In the genomic region with DNA sequence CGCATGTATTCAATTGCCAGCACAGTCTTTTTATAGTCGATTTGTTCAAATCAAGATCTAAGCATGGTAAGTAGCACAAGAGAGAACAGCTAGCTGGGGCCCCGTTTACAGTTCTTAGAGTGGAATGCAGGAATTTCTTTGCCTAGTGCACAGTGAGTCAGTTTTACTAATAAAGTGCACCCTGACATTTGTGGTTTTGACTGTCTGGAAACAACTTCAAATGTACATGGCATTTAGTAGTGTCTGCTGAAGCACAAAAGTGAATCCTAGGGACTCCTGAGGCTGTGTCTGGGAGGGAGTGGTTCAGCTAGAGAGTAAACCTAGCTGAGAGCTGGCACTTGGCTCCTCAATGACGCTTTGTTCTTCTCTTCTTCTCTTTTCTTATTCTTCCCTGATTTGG, we compare ENCODE assay signal across 12 cellular contexts.
DNase-seq lines count a peak whose midpoint lies in the region; ATAC-seq and TF ChIP-seq lines count a peak whose summit lies in the region.
"Had no signal": no experiment of that assay in that cellular context is flagged by ENCODE, and none has a peak within 500 bp of the region (broad histone marks: within the 10 kb centered on the region; RNA-seq: fewer than 3 reads in every experiment).

No MANE protein-coding gene starts in this region.

- POLR2A ChIA-PET in IMR-90 (lab: Charles Lee; ENCODE audit: unreplicated experiment): no interaction called here
- POLR2A ChIA-PET in MCF 10A (lab: Yijun Ruan, JAX): interaction anchor here (1.1 to 1.2 kb wide), 2 partner anchors 185 to 475 kb away, joined by 4 read pairs; no protein-coding TSS in a partner anchor

- H3K79me1 ChIP-seq in IMR-90 (ENCODE audit: low read depth in 1 of 2, low read length in 2 of 2): no peaks in the 10 kb centered on the region

- no peak overlapping the region for H3K4me3 Mint-ChIP-seq in MCF 10A (ENCODE audit: unreplicated experiment)

- no peaks in the 10 kb centered on the region for H3K9me3 ChIP-seq in IMR-90 (ENCODE audit: control insufficient read depth, insufficient read depth, low read length)
- H3K9me3 ChIP-seq in left lung: no peaks in the 10 kb centered on the region
- H3K9me3 ChIP-seq in vagina: no peaks in the 10 kb centered on the region
- H3K9me3 ChIP-seq: uterus had no signal

- H3K36me3 ChIP-seq in IMR-90 (ENCODE audit: control insufficient read depth, insufficient read depth, low read length) (no peaks in the 10 kb centered on the region), left lung (no peaks in the 10 kb centered on the region), vagina (no peaks in the 10 kb centered on the region)
- H3K36me3 ChIP-seq: uterus had no signal

- no peaks in the 10 kb centered on the region for H4K20me1 ChIP-seq in IMR-90 (ENCODE audit: insufficient read depth, low read length)

- no peak; the same call in 1 of the 2 replicates for TF ChIP-seq POLR2A in IMR-90 (IDR thresholded peaks at IDR 0.05; ENCODE audit: low read depth, low read length)
- no peak for TF ChIP-seq POLR2A in vagina (IDR thresholded peaks at IDR 0.05)

- H3K9me3 Mint-ChIP-seq in MCF 10A (ENCODE audit: unreplicated experiment): no peaks in the 10 kb centered on the region

- H2BK120ac ChIP-seq in IMR-90 (ENCODE audit: low read depth, low read length): peak overlapping the region; percentile 53; the same call in 1 of the 2 replicates

- H3K36me3 Mint-ChIP-seq in MCF 10A (ENCODE audit: insufficient read depth, unreplicated experiment): no peaks in the 10 kb centered on the region

- H3K27me3 Mint-ChIP-seq in MCF 10A (ENCODE audit: insufficient read depth, unreplicated experiment): no peaks in the 10 kb centered on the region

- TF ChIP-seq RAD21 in IMR-90 (IDR thresholded peaks at IDR 0.05; ENCODE audit: low read length): peak; percentile 37

- peak overlapping the region; percentile 11; the same call in 1 of the 3 replicates for H2BK15ac ChIP-seq in IMR-90 (ENCODE audit: low read depth, low read length)

- 0 out of 2 replicates have a peak overlapping the region, but pooled peaks have one; percentile 62 for H3K56ac ChIP-seq in IMR-90 (ENCODE audit: extremely low read depth, insufficient read depth, low read length)

- H3K4ac ChIP-seq in IMR-90 (ENCODE audit: low read depth, low read length): 0 out of 2 replicates have a peak overlapping the region, but pooled peaks have one; percentile 19

- H2AK5ac ChIP-seq in IMR-90 (ENCODE audit: low read depth, low read length): no peak overlapping the region

- H3K27ac ChIP-seq in IMR-90 (ENCODE audit: insufficient read depth, low read length) (peak overlapping the region; percentile 33; the same call in 1 of the 2 replicates), left lung (peak overlapping the region in 1 of 2 donors; percentile 14), vagina (no peak overlapping the region)

- CTCF ChIA-PET in IMR-90 (lab: Yijun Ruan, JAX) (no interaction called here), MCF 10A (lab: Yijun Ruan, JAX) (interaction anchor here (0.6 to 1.2 kb wide), 4 partner anchors 21 to 471 kb away, joined by 3 to 4 read pairs (median 3); no protein-coding TSS in a partner anchor)

- H3K27me3 ChIP-seq in IMR-90 (ENCODE audit: control insufficient read depth, insufficient read depth, low read length): no peaks in the 10 kb centered on the region
- no peaks in the 10 kb centered on the region for H3K27me3 ChIP-seq in left lung
- H3K27me3 ChIP-seq in vagina: no peaks in the 10 kb centered on the region
- H3K27me3 ChIP-seq: uterus had no signal

- peak overlapping the region in 1 of 2 experiments; percentile 34; a peak in 1 of 4 replicates for H4K8ac ChIP-seq in IMR-90 (ENCODE audit: low read depth in 2 of 2, low read length in 2 of 2)

- WGBS in IMR-90 (ENCODE audit: extremely low coverage in 2 of 2, insufficient read length in 1 of 2), 2 experiments: no CpG with 5 or more reads among the region's 4 CpGs

- H3K4me1 Mint-ChIP-seq in MCF 10A (ENCODE audit: insufficient read depth, unreplicated experiment): peaks cover 20% of the 10 kb centered on the region

- dilution Hi-C loops in IMR-90 (cut with HindIII; ENCODE audit: low sequenced_read_pairs, unreplicated experiment): no loop called here

- intact Hi-C loops in IMR-90 (cut with micrococcal nuclease): loop anchor here (5.0 kb wide), 3 partner anchors 62 to 242 kb away; no protein-coding TSS in a partner anchor
- intact Hi-C loops in MCF 10A (cut with micrococcal nuclease): no loop called here
- intact Hi-C loops in left lung (cut with DNase I): no loop called here
- intact Hi-C loops in vagina (cut with DNase I): no loop called here

- peak overlapping the region; percentile 89 for H2BK5ac ChIP-seq in IMR-90 (ENCODE audit: low read depth, low read length, poor library complexity, severe bottlenecking)

- BruUV-seq in IMR-90 (replicated peaks; lab: Mats Ljungman, UMichigan): no TSS peak
- BruUV-seq in MCF 10A (replicated peaks; lab: Mats Ljungman, UMichigan): no TSS peak

- in situ Hi-C loops in IMR-90 (cut with MboI; ENCODE audit: low sequenced_read_pairs): no loop called here

- H3K4me2 ChIP-seq in IMR-90 (ENCODE audit: low read depth, low read length): peak overlapping the region; percentile 62; the same call in 1 of the 2 replicates

- peak overlapping the region; percentile 20 for H3K27ac Mint-ChIP-seq in MCF 10A (ENCODE audit: low read depth, unreplicated experiment)

- H3K14ac ChIP-seq in IMR-90 (replicated peaks; ENCODE audit: low read depth, low read length): no peak overlapping the region

- no peak overlapping the region for H4K91ac ChIP-seq in IMR-90 (ENCODE audit: insufficient read depth, low read depth, low read length)

- no peak overlapping the region for H3K9ac ChIP-seq in IMR-90 (ENCODE audit: low read depth, low read length)

- H3K18ac ChIP-seq in IMR-90 (ENCODE audit: low read depth, low read length): no peak overlapping the region

- H3K4me3 ChIP-seq in AG10803 (ENCODE audit: low read length): no peak overlapping the region
- H3K4me3 ChIP-seq in IMR-90 (ENCODE audit: insufficient read depth, low read depth, low read length): no peak overlapping the region
- H3K4me3 ChIP-seq in left lung: no peak overlapping the region
- no peak overlapping the region for H3K4me3 ChIP-seq in vagina
- H3K4me3 ChIP-seq: uterus had no signal

- H3K4me1 ChIP-seq in IMR-90 (ENCODE audit: control insufficient read depth, insufficient read depth, low read length): peaks cover 5% of the 10 kb centered on the region
- H3K4me1 ChIP-seq in left lung: no peaks in the 10 kb centered on the region
- peaks cover 13% of the 10 kb centered on the region for H3K4me1 ChIP-seq in vagina
- H3K4me1 ChIP-seq: uterus had no signal

- ATAC-seq in IMR-90 (ENCODE audit: low read depth) (peak; percentile 97), left lung (peak; percentile 78), GM18511 (IDR thresholded peaks at IDR 0.05; ENCODE audit: unreplicated experiment) (no peak)

- no peak overlapping the region for H4K5ac ChIP-seq in IMR-90 (ENCODE audit: low read depth, low read length)

- no peak overlapping the region for H2AK9ac ChIP-seq in IMR-90 (replicated peaks; ENCODE audit: low read depth, low read length, poor library complexity)

- H3K23ac ChIP-seq in IMR-90 (ENCODE audit: low read depth, low read length): no peak overlapping the region

- H2BK20ac ChIP-seq in IMR-90 (ENCODE audit: low read depth, low read length): peak overlapping the region; percentile 76

- H2AFZ ChIP-seq in IMR-90 (replicated peaks; ENCODE audit: low read length, poor library complexity): no peak overlapping the region

- peak; percentile 96 for DNase-seq in AG10803 (ENCODE audit: low read depth)
- peak; percentile 96 for DNase-seq in IMR-90
- DNase-seq in MCF 10A (ENCODE audit: unreplicated experiment): peak; percentile 56
- DNase-seq in left lung: no peak
- DNase-seq in vagina (ENCODE audit: extremely low spot score in 2 of 2): no peak
- no peak for DNase-seq in NCI-H510A treated with DMSO at 0.1 percent for 48 hours (lab: John Stamatoyannopoulos, UW)
- DNase-seq in iPS-NIHi11 (ENCODE audit: low spot score): no peak
- DNase-seq: activated effector memory CD4-positive, alpha-beta T cell treated with anti-CD3 and anti-CD28 coated beads, Interleukin-2, amount 50 U/mL, for 16 hours; Karpas-422; NCI-H69; uterus had no signal

- TF ChIP-seq CTCF in AG10803 (conservative IDR thresholded peaks at IDR 0.05; ENCODE audit: low read length) (no peak), IMR-90 (conservative IDR thresholded peaks at IDR 0.05; ENCODE audit: low read depth, low read length) (no peak), MCF 10A (IDR thresholded peaks at IDR 0.05; ENCODE audit: unreplicated experiment) (no peak), left lung (IDR thresholded peaks at IDR 0.05) (no peak), vagina (IDR thresholded peaks at IDR 0.05) (no peak)

- H3K9me1 ChIP-seq in IMR-90 (ENCODE audit: insufficient read depth, low read length): no peaks in the 10 kb centered on the region

TF ChIP-seq in IMR-90, 13 proteins besides CTCF, POLR2A, EP300 and RAD21:
- TF ChIP-seq, protein P1, sequence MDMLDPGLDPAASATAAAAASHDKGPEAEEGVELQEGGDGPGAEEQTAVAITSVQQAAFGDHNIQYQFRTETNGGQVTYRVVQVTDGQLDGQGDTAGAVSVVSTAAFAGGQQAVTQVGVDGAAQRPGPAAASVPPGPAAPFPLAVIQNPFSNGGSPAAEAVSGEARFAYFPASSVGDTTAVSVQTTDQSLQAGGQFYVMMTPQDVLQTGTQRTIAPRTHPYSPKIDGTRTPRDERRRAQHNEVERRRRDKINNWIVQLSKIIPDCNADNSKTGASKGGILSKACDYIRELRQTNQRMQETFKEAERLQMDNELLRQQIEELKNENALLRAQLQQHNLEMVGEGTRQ (IDR thresholded peaks at IDR 0.05; ENCODE audit: low read depth, low read length): no peak
- peak; percentile 22; the same call in 1 of the 2 replicates for TF ChIP-seq SMC3 (IDR thresholded peaks at IDR 0.05; ENCODE audit: low read depth, low read length)
- no peak for TF ChIP-seq MXI1 (IDR thresholded peaks at IDR 0.05; ENCODE audit: borderline replicate concordance, low read depth, low read length)
- TF ChIP-seq RCOR1 (IDR thresholded peaks at IDR 0.05; ENCODE audit: insufficient replicate concordance, low read length): no peak
- TF ChIP-seq MAFK (IDR thresholded peaks at IDR 0.05; ENCODE audit: low read depth, low read length): peak; percentile 30; the same call in 1 of the 2 replicates
- TF ChIP-seq BHLHE40 (IDR thresholded peaks at IDR 0.05; ENCODE audit: low read depth, low read length): peak; percentile 44; the same call in 1 of the 2 replicates
- TF ChIP-seq FOS (IDR thresholded peaks at IDR 0.05; ENCODE audit: low read depth, low read length): peak; percentile 90
- TF ChIP-seq MAZ (IDR thresholded peaks at IDR 0.05; ENCODE audit: borderline replicate concordance, low read depth, low read length): peak; percentile 43; the same call in 1 of the 2 replicates

Comparison
In these comparisons a context has a peak if more than half of its experiments do, and no peak if none do; other contexts are left out.
1. DNase-seq: peak in AG10803 (single experiment), IMR-90 (single experiment) and MCF 10A (single experiment); none in left lung (0 of 2), vagina (0 of 2), NCI-H510A treated with DMSO at 0.1 percent for 48 hours (single experiment) and iPS-NIHi11 (single experiment).